Comparison of ENCODE assay signal across 8 cellular contexts in genomic region chr13:27449081-27449603, GRCh38. TPM values are rescaled to one million over a fixed set of nuclear protein-coding genes. Genes with fewer than 3 reads are reported as not detected.
A peak's percentile ranks its signal among the peaks of the same experiment; 100 is the strongest.
DNase-seq lines count a peak whose midpoint lies in the region; FAIRE-seq and TF ChIP-seq lines count a peak whose summit lies in the region.

No MANE protein-coding gene starts in this region.

- peak overlapping the region; percentile 83 for H3K4me3 ChIP-seq in AG04449 (ENCODE audit: low read depth, low read length)
- H3K4me3 ChIP-seq in bronchial epithelial cell (ENCODE audit: low read depth, low read length) = peak overlapping the region; percentile 92
- H3K4me3 ChIP-seq in muscle layer of duodenum (ENCODE audit: low read depth in 1 of 2, low read length in 2 of 2) = peak overlapping the region; percentile 86 to 97

- DNase-seq in AG04449 (ENCODE audit: low read depth, low spot score) = no peak
- DNase-seq in bronchial epithelial cell (ENCODE audit: low read depth) = no peak
- DNase-seq in C1 segment of cervical spinal cord (lab: John Stamatoyannopoulos, UW) = no peak
- DNase-seq in effector CD8-positive, alpha-beta T cell (lab: John Stamatoyannopoulos, UW) = no peak
- DNase-seq in posterior vena cava (ENCODE audit: low spot score) = no peak
- no peak for DNase-seq in kidney tubule cell (ENCODE audit: low spot score)

- H3K36me3 ChIP-seq in KOPT-K1 (ENCODE audit: insufficient read depth, low read length) (no peaks in the 10 kb centered on the region), bronchial epithelial cell (ENCODE audit: control insufficient read depth, insufficient read depth, low read length) (peaks cover 2% of the 10 kb centered on the region), muscle layer of duodenum (ENCODE audit: control insufficient read depth in 1 of 2, insufficient read depth in 2 of 2, low read length in 2 of 2) (peaks cover 0 to 4% of the 10 kb centered on the region in 2 donors)

- TF ChIP-seq CTCF in AG04449 (IDR thresholded peaks at IDR 0.05; ENCODE audit: insufficient read depth, low read length, missing control alignments) (no peak), bronchial epithelial cell (IDR thresholded peaks at IDR 0.05; ENCODE audit: insufficient read depth, low read length, severe bottlenecking) (no peak)

- H3K27ac ChIP-seq in KOPT-K1 (ENCODE audit: low read depth, low read length, poor library complexity, severe bottlenecking) (peak overlapping the region; percentile 95), muscle layer of duodenum (ENCODE audit: low read length) (peak overlapping the region; percentile 94)

- H3K27me3 ChIP-seq in bronchial epithelial cell (ENCODE audit: control insufficient read depth, insufficient read depth, low read length) = no peaks in the 10 kb centered on the region
- H3K27me3 ChIP-seq in muscle layer of duodenum (ENCODE audit: low read depth, low read length) = no peaks in the 10 kb centered on the region

- H3K9me3 ChIP-seq in KOPT-K1 (ENCODE audit: insufficient read depth, low read length, poor library complexity, severe bottlenecking) (no peaks in the 10 kb centered on the region), muscle layer of duodenum (ENCODE audit: control insufficient read depth in 1 of 2, low read length in 2 of 2) (no peaks in the 10 kb centered on the region)

- intact Hi-C loops in posterior vena cava (cut with DNase I) = loop anchor here in 1 of 2 donors (5.0 kb wide), 1 partner anchor 1272 kb away; no protein-coding TSS in a partner anchor

- H3K4me1 ChIP-seq in muscle layer of duodenum (ENCODE audit: control insufficient read depth in 1 of 2, insufficient read depth in 2 of 2, low read length in 2 of 2) = peaks cover 9 to 18% of the 10 kb centered on the region in 2 donors

- no peak for FAIRE-seq in bronchial epithelial cell (lab: Jason Lieb, UNC)

- POLR2A ChIA-PET in AG04449 (lab: Yijun Ruan, JAX) = interaction anchor here (1.3 kb wide), 1 partner anchor 170 kb away, joined by 3 read pairs; no protein-coding TSS in a partner anchor

- CTCF ChIA-PET in AG04449 (lab: Yijun Ruan, JAX) = interaction anchor here (1.6 kb wide), 1 partner anchor 519 kb away, joined by 3 read pairs; no protein-coding TSS in a partner anchor

RNA-seq across cellular contexts. Expression of gene MTIF3, which starts 1.2 kb away (rescaled TPM):
- total RNA-seq in bronchial epithelial cell = 30.5 and 48.9 TPM in 2 replicates
- total RNA-seq in posterior vena cava = 10 to 100 TPM; 32.9 to 39.4 TPM

RNA-seq across cellular contexts. Expression of gene GTF3A, which starts 24.7 kb away (rescaled TPM):
- total RNA-seq in bronchial epithelial cell (100 and 163 TPM in 2 replicates), posterior vena cava (10 to 100 TPM; 83.2 to 99.9 TPM)
